In genomic region chr16:11099672-11100195, GRCh38 we compare ENCODE assay signal across 9 cellular contexts.
DNase-seq lines count a peak whose midpoint lies in the region; ATAC-seq, FAIRE-seq and TF ChIP-seq lines count a peak whose summit lies in the region.
"Had no signal": no experiment of that assay in that cellular context is flagged by ENCODE, and none has a peak within 500 bp of the region (broad histone marks: within the 10 kb centered on the region; RNA-seq: fewer than 3 reads in every experiment).

No MANE protein-coding gene starts in this region.

- no peaks in the 10 kb centered on the region for H3F3A ChIP-seq in GM23338 (replicated peaks; ENCODE audit: low read depth)

- H3K27ac ChIP-seq in BLaER1 treated with 17β-estradiol and CSF1 and Interleukin-3, amounts not matched to agents 10 nM and 100 nM: peak overlapping the region in 5 of 11 experiments; percentile 20 to 48 (median 42); a peak in 6 of 22 replicates
- H3K27ac ChIP-seq in GM23338 (ENCODE audit: low read depth): no peak overlapping the region
- H3K27ac ChIP-seq in effector memory CD4-positive, alpha-beta T cell (ENCODE audit: insufficient read depth, low read length, poor library complexity, severe bottlenecking): no peak overlapping the region

- CTCF ChIA-PET in activated CD8-positive, alpha-beta T cell treated with anti-CD3 and anti-CD28 coated beads for 36 hours (lab: Charles Lee): interaction anchor here (0.8 to 2.2 kb wide), 10 partner anchors 14 to 255 kb away, joined by 3 to 8 read pairs (median 4); partner anchors contain the start of gene SOCS1

- peaks cover 9% of the 10 kb centered on the region for H3K4me1 Mint-ChIP-seq in GM23338
- peaks cover 65% of the 10 kb centered on the region for H3K4me1 Mint-ChIP-seq in activated CD8-positive, alpha-beta T cell treated with anti-CD3 and anti-CD28 coated beads for 36 hours (ENCODE audit: low read depth)
- peaks cover 35% of the 10 kb centered on the region for H3K4me1 Mint-ChIP-seq in mesothelial cell of epicardium

- no peak overlapping the region for H3K4me3 Mint-ChIP-seq in GM23338
- no peak overlapping the region for H3K4me3 Mint-ChIP-seq in activated CD8-positive, alpha-beta T cell treated with anti-CD3 and anti-CD28 coated beads for 36 hours
- H3K4me3 Mint-ChIP-seq in mesothelial cell of epicardium: no peak overlapping the region
- H3K4me3 Mint-ChIP-seq: endodermal cell had no signal

- DNase-seq in GM23338 (ENCODE audit: low spot score) (no peak), mesothelial cell of epicardium (ENCODE audit: low spot score in 2 of 2, unreplicated experiment in 2 of 2) (no peak), NCI-H1105 treated with DMSO at 0.1 percent for 48 hours (lab: John Stamatoyannopoulos, UW) (no peak), GM12892 (ENCODE audit: insufficient read length) (no peak), NCI-H1048 (lab: John Stamatoyannopoulos, UW) (no peak)
- DNase-seq in activated CD8-positive, alpha-beta T cell treated with anti-CD3 and anti-CD28 coated beads for 36 hours: peak; percentile 48
- no peak for DNase-seq in effector memory CD4-positive, alpha-beta T cell

- H3K27me3 Mint-ChIP-seq in GM23338 (ENCODE audit: insufficient read depth, low read depth, poor library complexity): peaks cover 5% of the 10 kb centered on the region
- no peaks in the 10 kb centered on the region for H3K27me3 Mint-ChIP-seq in activated CD8-positive, alpha-beta T cell treated with anti-CD3 and anti-CD28 coated beads for 36 hours
- H3K27me3 Mint-ChIP-seq in mesothelial cell of epicardium (ENCODE audit: low read depth): no peaks in the 10 kb centered on the region

- H3K9ac ChIP-seq in BLaER1 treated with 17β-estradiol and CSF1 and Interleukin-3, amounts not matched to agents 10 nM and 100 nM: peak overlapping the region in 3 of 11 experiments; percentile 20 to 26 (median 20); a peak in 3 of 22 replicates

- intact Hi-C loops in activated CD8-positive, alpha-beta T cell treated with anti-CD3 and anti-CD28 coated beads for 36 hours (cut with micrococcal nuclease): loop anchor here (2.0 to 10.0 kb wide), 2 partner anchors 15 to 75 kb away; no protein-coding TSS in a partner anchor

- no peaks in the 10 kb centered on the region for H3K9me2 ChIP-seq in GM23338 (ENCODE audit: insufficient read depth)

- H3K36me3 Mint-ChIP-seq in GM23338 (ENCODE audit: low read depth) (no peaks in the 10 kb centered on the region), mesothelial cell of epicardium (no peaks in the 10 kb centered on the region)
- H3K36me3 Mint-ChIP-seq in activated CD8-positive, alpha-beta T cell treated with anti-CD3 and anti-CD28 coated beads for 36 hours (ENCODE audit: low read depth): peaks cover 18% of the 10 kb centered on the region

- no peaks in the 10 kb centered on the region for H3K9me3 ChIP-seq in BLaER1 treated with 17β-estradiol and CSF1 and Interleukin-3, amounts not matched to agents 10 nM and 100 nM (replicated peaks in 1 of 11)
- no peaks in the 10 kb centered on the region for H3K9me3 ChIP-seq in effector memory CD4-positive, alpha-beta T cell (ENCODE audit: control insufficient read depth, low read length)

- H3K27ac Mint-ChIP-seq in GM23338 (peak overlapping the region; percentile 38; the same call in 1 of the 2 replicates), mesothelial cell of epicardium (peak overlapping the region; percentile 70)
- H3K27ac Mint-ChIP-seq in activated CD8-positive, alpha-beta T cell treated with anti-CD3 and anti-CD28 coated beads for 36 hours: peak overlapping the region; percentile 84
- H3K27ac Mint-ChIP-seq: endodermal cell had no signal

- no peaks in the 10 kb centered on the region for H4K20me1 ChIP-seq in BLaER1 treated with 17β-estradiol and CSF1 and Interleukin-3, amounts not matched to agents 10 nM and 100 nM
- no peaks in the 10 kb centered on the region for H4K20me1 ChIP-seq in GM23338 (replicated peaks; ENCODE audit: insufficient read depth)

- H3K79me2 ChIP-seq in GM23338 (replicated peaks; ENCODE audit: insufficient read depth): no peaks in the 10 kb centered on the region

- no peak for TF ChIP-seq POLR2A in GM12892 (IDR thresholded peaks at IDR 0.05; ENCODE audit: low read depth, low read length)

- no peak for ATAC-seq in GM23338
- peak; percentile 35 for ATAC-seq in activated CD8-positive, alpha-beta T cell treated with anti-CD3 and anti-CD28 coated beads for 36 hours

- no peaks in the 10 kb centered on the region for H3K9me3 Mint-ChIP-seq in GM23338
- no peaks in the 10 kb centered on the region for H3K9me3 Mint-ChIP-seq in activated CD8-positive, alpha-beta T cell treated with anti-CD3 and anti-CD28 coated beads for 36 hours
- no peaks in the 10 kb centered on the region for H3K9me3 Mint-ChIP-seq in mesothelial cell of epicardium
- H3K9me3 Mint-ChIP-seq: endodermal cell had no signal

- peaks cover 27 to 63% (median 60%) of the 10 kb centered on the region in 10 experiments for H3K4me1 ChIP-seq in BLaER1 treated with 17β-estradiol and CSF1 and Interleukin-3, amounts not matched to agents 10 nM and 100 nM
- peaks cover 2% of the 10 kb centered on the region; the same call in 1 of the 2 replicates for H3K4me1 ChIP-seq in GM23338 (ENCODE audit: insufficient read depth)
- peaks cover 8% of the 10 kb centered on the region for H3K4me1 ChIP-seq in effector memory CD4-positive, alpha-beta T cell (ENCODE audit: control insufficient read depth, insufficient read depth, low read length, poor library complexity, severe bottlenecking)

- TF ChIP-seq CTCF in GM23338 (conservative IDR thresholded peaks at IDR 0.05; ENCODE audit: low read depth in 2 of 2): no peak
- no peak for TF ChIP-seq CTCF in activated CD8-positive, alpha-beta T cell treated with anti-CD3 and anti-CD28 coated beads for 36 hours (IDR thresholded peaks at IDR 0.05)
- TF ChIP-seq CTCF in mesothelial cell of epicardium (IDR thresholded peaks at IDR 0.05; ENCODE audit: unreplicated experiment): no peak

- H3K27me3 ChIP-seq in BLaER1 treated with 17β-estradiol and CSF1 and Interleukin-3, amounts not matched to agents 10 nM and 100 nM: no peaks in the 10 kb centered on the region
- H3K27me3 ChIP-seq in GM23338 (ENCODE audit: insufficient read depth): no peaks in the 10 kb centered on the region
- H3K27me3 ChIP-seq in effector memory CD4-positive, alpha-beta T cell (replicated peaks; ENCODE audit: control insufficient read depth, insufficient read depth, low read length, poor library complexity, severe bottlenecking): no peaks in the 10 kb centered on the region

- H2AFZ ChIP-seq in GM23338: no peak overlapping the region

- POLR2A ChIA-PET in activated CD8-positive, alpha-beta T cell treated with anti-CD3 and anti-CD28 coated beads for 36 hours (lab: Charles Lee): interaction anchor here (0.6 to 14.8 kb wide), 5 partner anchors 13 to 198 kb away, joined by 3 to 147 read pairs (median 4); partner anchors contain the start of gene SOCS1

- peaks cover 5 to 31% (median 18%) of the 10 kb centered on the region in 11 experiments; a peak in 15 of 22 replicates for H3K36me3 ChIP-seq in BLaER1 treated with 17β-estradiol and CSF1 and Interleukin-3, amounts not matched to agents 10 nM and 100 nM
- H3K36me3 ChIP-seq in GM23338 (ENCODE audit: insufficient read depth): no peaks in the 10 kb centered on the region
- no peaks in the 10 kb centered on the region for H3K36me3 ChIP-seq in effector memory CD4-positive, alpha-beta T cell (ENCODE audit: control insufficient read depth, insufficient read depth, low read length)

- FAIRE-seq in GM12892 (lab: Jason Lieb, UNC): no peak

- H3K4me3 ChIP-seq in BLaER1 treated with 17β-estradiol and CSF1 and Interleukin-3, amounts not matched to agents 10 nM and 100 nM: no peak overlapping the region
- no peak overlapping the region for H3K4me3 ChIP-seq in GM23338
- H3K4me3 ChIP-seq in effector memory CD4-positive, alpha-beta T cell (ENCODE audit: insufficient read depth, low read depth, low read length, poor library complexity, severe bottlenecking): no peak overlapping the region

- peak overlapping the region; percentile 5 to 87 (median 26); a peak in 14 of 22 replicates for H3K4me2 ChIP-seq in BLaER1 treated with 17β-estradiol and CSF1 and Interleukin-3, amounts not matched to agents 10 nM and 100 nM
- no peak overlapping the region for H3K4me2 ChIP-seq in GM23338

TF ChIP-seq in GM23338, 12 proteins besides CTCF, POLR2A, EP300 and RAD21 (continues in another document):
- no peak for TF ChIP-seq EZH2 (IDR thresholded peaks at IDR 0.05; ENCODE audit: low read depth, unreplicated experiment)
